9 cellular contexts compared by ENCODE assay signal in the genomic region with DNA sequence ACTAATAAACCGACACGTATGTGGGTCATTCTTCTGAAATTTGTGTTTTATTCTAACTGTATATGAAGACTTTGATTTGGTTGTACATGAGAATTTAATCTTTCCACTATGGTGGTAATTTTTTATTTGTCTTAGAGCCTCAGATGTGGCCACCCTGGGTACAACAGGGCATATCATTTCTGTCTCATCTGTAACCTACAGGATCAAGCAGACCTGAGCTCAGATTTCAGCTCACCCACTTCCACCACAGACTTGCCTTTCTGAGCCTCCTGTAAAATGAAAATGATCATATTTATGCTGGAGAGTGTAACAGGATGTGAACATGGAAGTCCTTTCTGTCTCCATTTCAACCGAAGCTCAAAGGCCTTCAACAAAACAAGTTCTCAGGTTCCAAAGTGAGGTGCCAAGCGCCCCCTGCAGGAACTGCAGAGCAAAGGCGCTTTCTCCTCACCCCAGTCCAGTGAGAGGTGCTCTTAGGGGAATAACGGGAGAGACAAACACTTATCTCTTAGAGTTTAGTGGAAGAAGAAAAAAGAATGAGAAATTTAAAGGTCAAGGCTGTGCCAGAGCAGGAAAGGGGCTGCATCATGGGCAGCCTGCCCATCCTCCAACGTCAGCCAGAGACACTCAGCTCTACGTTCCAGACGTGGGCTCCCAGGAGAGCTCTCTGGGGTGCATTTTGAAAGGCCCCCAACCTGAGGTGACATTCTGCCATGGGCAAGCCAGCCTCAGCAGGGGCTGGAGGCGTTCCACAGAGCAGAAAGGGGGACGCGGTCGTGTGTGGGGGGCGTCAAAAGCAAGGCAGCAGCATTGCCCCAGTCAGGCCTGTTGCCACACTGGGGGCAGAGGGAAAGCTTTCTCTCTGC. TPM values are rescaled to one million over a fixed set of nuclear protein-coding genes. Genes with fewer than 3 reads are reported as not detected.
DNase-seq lines count a peak whose midpoint lies in the region; ATAC-seq, FAIRE-seq and TF ChIP-seq lines count a peak whose summit lies in the region.
"Had no signal": no experiment of that assay in that cellular context is flagged by ENCODE, and none has a peak within 500 bp of the region (broad histone marks: within the 10 kb centered on the region; RNA-seq: fewer than 3 reads in every experiment).

No MANE protein-coding gene starts in this region.

- H3K4me3 Mint-ChIP-seq in activated T-cell treated with anti-CD3 and anti-CD28 coated beads, Interleukin-2, amount 50 U/mL, for 72 hours: no peak overlapping the region

- no peaks in the 10 kb centered on the region for H3K9me2 ChIP-seq in PC-3 (replicated peaks; ENCODE audit: low read length)

- no peak for FAIRE-seq in HTR-8/SVneo (lab: Jason Lieb, UNC)
- FAIRE-seq in small intestine (lab: Jason Lieb, UNC): no peak
- FAIRE-seq: A204.1 had no signal

- ATAC-seq in PC-3: peak; percentile 73
- ATAC-seq in activated T-cell treated with anti-CD3 and anti-CD28 coated beads, Interleukin-2, amount 50 U/mL, for 72 hours (replicated peaks in 1 of 2): peak; percentile 52 to 68

- H4K20me1 ChIP-seq in PC-3 (ENCODE audit: low read length): no peaks in the 10 kb centered on the region

- no peaks in the 10 kb centered on the region for H3F3A ChIP-seq in PC-3 (ENCODE audit: low read length, unreplicated experiment)

- H3K4me1 Mint-ChIP-seq in activated T-cell treated with anti-CD3 and anti-CD28 coated beads, Interleukin-2, amount 50 U/mL, for 72 hours (ENCODE audit: low read depth): peaks cover 7% of the 10 kb centered on the region

- no peaks in the 10 kb centered on the region for H3K36me3 ChIP-seq in PC-3 (ENCODE audit: low read depth, low read length)
- H3K36me3 ChIP-seq in small intestine (ENCODE audit: control insufficient read depth in 2 of 2, insufficient read depth in 2 of 2, low read length in 2 of 2): no peaks in the 10 kb centered on the region
- no peaks in the 10 kb centered on the region for H3K36me3 ChIP-seq in tibial artery

- CTCF ChIA-PET in PC-3 (lab: Charles Lee): interaction anchor here (0.5 to 0.7 kb wide), 2 partner anchors 18 to 268 kb away, joined by 3 read pairs; no protein-coding TSS in a partner anchor

- no peak overlapping the region for H3K4me2 ChIP-seq in PC-3 (ENCODE audit: low read length)

- no peaks in the 10 kb centered on the region for H3K4me1 ChIP-seq in PC-3 (ENCODE audit: insufficient read depth, low read length)
- no peaks in the 10 kb centered on the region for H3K4me1 ChIP-seq in small intestine (ENCODE audit: control insufficient read depth in 2 of 2, insufficient read depth in 1 of 2, low read depth in 1 of 2, low read length in 1 of 2)
- no peaks in the 10 kb centered on the region for H3K4me1 ChIP-seq in tibial artery

- no peak overlapping the region for H3K27ac Mint-ChIP-seq in activated T-cell treated with anti-CD3 and anti-CD28 coated beads, Interleukin-2, amount 50 U/mL, for 72 hours

- DNase-seq in DMS79 treated with DMSO at 0.1 percent for 48 hours (lab: John Stamatoyannopoulos, UW): peak; percentile 17
- no peak for DNase-seq in DMS79 (lab: John Stamatoyannopoulos, UW)
- DNase-seq in HTR-8/SVneo (ENCODE audit: insufficient read length, low spot score): peak; percentile 73
- DNase-seq in PC-3: peak; percentile 61
- DNase-seq in activated T-cell treated with anti-CD3 and anti-CD28 coated beads, Interleukin-2, amount 50 U/mL, for 72 hours: peak; percentile 57 to 71
- DNase-seq in head of caudate nucleus: peak in 34 of 42 donors; percentile 16 to 67 (median 42)
- peak; percentile 59 for DNase-seq in small intestine
- no peak for DNase-seq in tibial artery

- TF ChIP-seq CTCF in PC-3 (conservative IDR thresholded peaks at IDR 0.05; ENCODE audit: low read depth, low read length) (peak; percentile 90), tibial artery (IDR thresholded peaks at IDR 0.05) (peak in 1 of 2 experiments; percentile 33)

- no peaks in the 10 kb centered on the region for H3K9me3 ChIP-seq in PC-3 (ENCODE audit: low read length)
- no peaks in the 10 kb centered on the region for H3K9me3 ChIP-seq in small intestine (ENCODE audit: control insufficient read depth, low read depth)
- H3K9me3 ChIP-seq in tibial artery: no peaks in the 10 kb centered on the region

- H3K4me3 ChIP-seq in PC-3 (ENCODE audit: low read length) (no peak overlapping the region), small intestine (ENCODE audit: low read depth in 1 of 2, low read length in 2 of 2) (no peak overlapping the region), tibial artery (no peak overlapping the region)

- no peaks in the 10 kb centered on the region for H3K27me3 ChIP-seq in PC-3 (ENCODE audit: low read length)
- H3K27me3 ChIP-seq in small intestine (ENCODE audit: control insufficient read depth in 2 of 2, insufficient read depth in 2 of 2, low read length in 2 of 2): no peaks in the 10 kb centered on the region
- no peaks in the 10 kb centered on the region for H3K27me3 ChIP-seq in tibial artery

- no peaks in the 10 kb centered on the region for H3K9me3 Mint-ChIP-seq in activated T-cell treated with anti-CD3 and anti-CD28 coated beads, Interleukin-2, amount 50 U/mL, for 72 hours

- H3K9ac ChIP-seq in PC-3 (ENCODE audit: low read length): no peak overlapping the region

- POLR2A ChIA-PET in PC-3 (lab: Charles Lee; ENCODE audit: unreplicated experiment): interaction anchor here (0.6 kb wide), 1 partner anchor 184 kb away, joined by 3 read pairs; no protein-coding TSS in a partner anchor

- 46 to 50% (median 46%) methylated on average over 14 of the region's 14 CpGs for WGBS in small intestine, 3 donors

- no peaks in the 10 kb centered on the region for H3K79me2 ChIP-seq in PC-3 (ENCODE audit: low read length)

- no TSS peak for BruUV-seq in PC-3 (replicated peaks; lab: Mats Ljungman, UMichigan)

- H3K27ac ChIP-seq in PC-3 (ENCODE audit: low read length): no peak overlapping the region
- no peak overlapping the region for H3K27ac ChIP-seq in small intestine (ENCODE audit: low read depth in 1 of 2, low read length in 1 of 2)
- no peak overlapping the region for H3K27ac ChIP-seq in tibial artery

- intact Hi-C loops in PC-3 (cut with micrococcal nuclease): no loop called here
- intact Hi-C loops in head of caudate nucleus (cut with DNase I): no loop called here
- intact Hi-C loops in tibial artery (cut with DNase I; ENCODE audit: low total_unique reads): no loop called here

- H3K27me3 Mint-ChIP-seq in activated T-cell treated with anti-CD3 and anti-CD28 coated beads, Interleukin-2, amount 50 U/mL, for 72 hours (ENCODE audit: low read depth): no peaks in the 10 kb centered on the region

- no peaks in the 10 kb centered on the region for H3K36me3 Mint-ChIP-seq in activated T-cell treated with anti-CD3 and anti-CD28 coated beads, Interleukin-2, amount 50 U/mL, for 72 hours (ENCODE audit: insufficient read depth in 2 of 2)

- H2AFZ ChIP-seq in PC-3 (ENCODE audit: low read length): 0 out of 2 replicates have a peak overlapping the region, but pooled peaks have one; percentile 64

RNA-seq across cellular contexts. Expression of gene CD24, which starts 23.1 kb away (rescaled TPM):
- 117 and 125 TPM in 2 replicates for total RNA-seq in PC-3 (2014; rRNA removed)
- 1 to 10 TPM in 1 of 2 donors, under 1 TPM in 1; 0.34 to 1.3 TPM for total RNA-seq in activated T-cell treated with anti-CD3 and anti-CD28 coated beads, Interleukin-2, amount 50 U/mL, for 72 hours
- 100 to 1,000 TPM in 1 of 3 donors, 10 to 100 TPM in 2; 41.1 to 436 (median 93.5) TPM for polyA plus RNA-seq in small intestine

RNA-seq across cellular contexts. Expression of gene MTRES1, which starts 30.4 kb away (rescaled TPM):
- total RNA-seq in PC-3 (2014; rRNA removed): 11.3 and 13.2 TPM in 2 replicates
- 10 to 100 TPM; 15.4 to 18.0 TPM for total RNA-seq in activated T-cell treated with anti-CD3 and anti-CD28 coated beads, Interleukin-2, amount 50 U/mL, for 72 hours
- polyA plus RNA-seq in small intestine: 10 to 100 TPM; 31.9 to 54.3 (median 37.8) TPM

Comparison
In these comparisons a context has a peak if more than half of its experiments do, and no peak if none do; other contexts are left out.
1. DNase-seq: peak in DMS79 treated with DMSO at 0.1 percent for 48 hours (single experiment), HTR-8/SVneo (single experiment), PC-3 (single experiment), activated T-cell treated with anti-CD3 and anti-CD28 coated beads, Interleukin-2, amount 50 U/mL, for 72 hours (2 of 2), head of caudate nucleus (34 of 42) and small intestine (single experiment); none in DMS79 (single experiment) and tibial artery (0 of 2).
2. RNA of gene CD24, which starts 23.1 kb away (total RNA-seq): 117 to 125 TPM in PC-3; 0.34 to 1.3 TPM in activated T-cell treated with anti-CD3 and anti-CD28 coated beads, Interleukin-2, amount 50 U/mL, for 72 hours; every median in the first group is over 10 times any median in the second.